ENCODE assay signal across 8 cellular contexts in genomic region chr2:168699834-168700417, GRCh38.
DNase-seq lines count a peak whose midpoint lies in the region; ATAC-seq and TF ChIP-seq lines count a peak whose summit lies in the region.

No MANE protein-coding gene starts in this region.

- no peak for TF ChIP-seq POLR2A in thyroid gland (IDR thresholded peaks at IDR 0.05)

- no peak for ATAC-seq in HG03139 (IDR thresholded peaks at IDR 0.05; ENCODE audit: unreplicated experiment)

- no peak overlapping the region for H3K4me3 ChIP-seq in thyroid gland (replicated peaks in 1 of 3)

- intact Hi-C loops in thyroid gland (cut with DNase I): loop anchor here (10.0 kb wide), 2 partner anchors 245 to 355 kb away; partner anchors contain the start of gene CERS6

- no peak overlapping the region for H3K27ac ChIP-seq in thyroid gland

- H3K4me1 ChIP-seq in thyroid gland: peaks cover 8 to 26% of the 10 kb centered on the region in 2 donors

- no peaks in the 10 kb centered on the region for H3K9me3 ChIP-seq in thyroid gland

- TF ChIP-seq CTCF in thyroid gland (IDR thresholded peaks at IDR 0.05): no peak

- H3K36me3 ChIP-seq in thyroid gland: no peaks in the 10 kb centered on the region

- WGBS in thyroid gland, 2 donors: 83% methylated on average over 8 of the region's 8 CpGs

- peak; percentile 13 for DNase-seq in DMS79 treated with DMSO at 0.1 percent for 48 hours (lab: John Stamatoyannopoulos, UW)
- DNase-seq in DMS79 (lab: John Stamatoyannopoulos, UW): no peak
- peak; percentile 41 for DNase-seq in cerebellar cortex (ENCODE audit: low spot score)
- DNase-seq in left kidney (ENCODE audit: low read depth, low spot score): peak; percentile 78
- peak; percentile 60 to 70 for DNase-seq in thyroid gland
- DNase-seq in CD1c-positive myeloid dendritic cell (ENCODE audit: extremely low spot score): no peak
- DNase-seq in NCI-H1930 (lab: John Stamatoyannopoulos, UW): no peak

- no peaks in the 10 kb centered on the region for H3K27me3 ChIP-seq in thyroid gland

Comparison
In these comparisons a context has a peak if more than half of its experiments do, and no peak if none do; other contexts are left out.
1. DNase-seq: peak in DMS79 treated with DMSO at 0.1 percent for 48 hours (single experiment), cerebellar cortex (single experiment), left kidney (single experiment) and thyroid gland (2 of 2); none in DMS79 (single experiment), CD1c-positive myeloid dendritic cell (single experiment) and NCI-H1930 (0 of 2).